In genomic region chr5:89301572-89302025, GRCh38 we compare ENCODE assay signal across 12 cellular contexts.
A peak's percentile ranks its signal among the peaks of the same experiment; 100 is the strongest.
DNase-seq lines count a peak whose midpoint lies in the region; ATAC-seq lines count a peak whose summit lies in the region.
"Had no signal": no experiment of that assay in that cellular context is flagged by ENCODE, and none has a peak within 500 bp of the region (broad histone marks: within the 10 kb centered on the region; RNA-seq: fewer than 3 reads in every experiment).

No MANE protein-coding gene starts in this region.

- no peaks in the 10 kb centered on the region for H3K27me3 Mint-ChIP-seq in activated CD4-positive, alpha-beta T cell treated with anti-CD3 and anti-CD28 coated beads, Interleukin-2, amount 10 ng/mL, durations not matched to agents 7 days and 5 days
- H3K27me3 Mint-ChIP-seq: naive thymus-derived CD4-positive, alpha-beta T cell had no signal

- H3K4me1 Mint-ChIP-seq in activated CD4-positive, alpha-beta T cell treated with anti-CD3 and anti-CD28 coated beads, Interleukin-2, amount 10 ng/mL, durations not matched to agents 7 days and 5 days, result no peaks in the 10 kb centered on the region
- H3K4me1 Mint-ChIP-seq: naive thymus-derived CD4-positive, alpha-beta T cell had no signal

- no peaks in the 10 kb centered on the region for H3K36me3 ChIP-seq in effector memory CD4-positive, alpha-beta T cell (ENCODE audit: control insufficient read depth, insufficient read depth, low read length)
- H3K36me3 ChIP-seq: SJCRH30 had no signal

- H3K4me1 ChIP-seq in effector memory CD4-positive, alpha-beta T cell (ENCODE audit: control insufficient read depth, insufficient read depth, low read length, poor library complexity, severe bottlenecking), result no peaks in the 10 kb centered on the region
- H3K4me1 ChIP-seq: SJCRH30 had no signal

- no peaks in the 10 kb centered on the region for H3K36me3 Mint-ChIP-seq in activated CD4-positive, alpha-beta T cell treated with anti-CD3 and anti-CD28 coated beads, Interleukin-2, amount 10 ng/mL, durations not matched to agents 7 days and 5 days (ENCODE audit: low read depth)
- H3K36me3 Mint-ChIP-seq: naive thymus-derived CD4-positive, alpha-beta T cell had no signal

- CTCF ChIA-PET in activated CD4-positive, alpha-beta T cell treated with anti-CD3 and anti-CD28 coated beads, Interleukin-2, amount 10 ng/mL, durations not matched to agents 7 days and 5 days (lab: Charles Lee), result no interaction called here

- ATAC-seq in GM18861 (IDR thresholded peaks at IDR 0.05; ENCODE audit: unreplicated experiment) (peak; percentile 65), GM21576 (IDR thresholded peaks at IDR 0.05; ENCODE audit: unreplicated experiment) (peak; percentile 88), HG03108 (IDR thresholded peaks at IDR 0.05; ENCODE audit: unreplicated experiment) (peak; percentile 79)
- ATAC-seq: naive thymus-derived CD4-positive, alpha-beta T cell had no signal

- POLR2A ChIA-PET in activated CD4-positive, alpha-beta T cell treated with anti-CD3 and anti-CD28 coated beads, Interleukin-2, amount 10 ng/mL, durations not matched to agents 7 days and 5 days (lab: Charles Lee), result no interaction called here

- H3K4me3 Mint-ChIP-seq in activated CD4-positive, alpha-beta T cell treated with anti-CD3 and anti-CD28 coated beads, Interleukin-2, amount 10 ng/mL, durations not matched to agents 7 days and 5 days, result no peak overlapping the region
- H3K4me3 Mint-ChIP-seq: naive thymus-derived CD4-positive, alpha-beta T cell had no signal

- no peaks in the 10 kb centered on the region for H3K9me3 Mint-ChIP-seq in activated CD4-positive, alpha-beta T cell treated with anti-CD3 and anti-CD28 coated beads, Interleukin-2, amount 10 ng/mL, durations not matched to agents 7 days and 5 days

- no peaks in the 10 kb centered on the region for H3K9me3 ChIP-seq in effector memory CD4-positive, alpha-beta T cell (ENCODE audit: control insufficient read depth, low read length)
- H3K9me3 ChIP-seq: SJCRH30 had no signal

- DNase-seq in medulla oblongata (ENCODE audit: extremely low spot score) (peak; percentile 52), DMS 273 treated with DMSO at 0.1 percent for 48 hours (lab: John Stamatoyannopoulos, UW) (no peak), cerebellar cortex (ENCODE audit: low spot score) (no peak)
- no peak for DNase-seq in activated CD4-positive, alpha-beta T cell treated with anti-CD3 and anti-CD28 coated beads, Interleukin-2, amount 10 ng/mL, durations not matched to agents 7 days and 5 days
- no peak for DNase-seq in effector memory CD4-positive, alpha-beta T cell
- DNase-seq: activated CD4-positive, alpha-beta T cell treated with anti-CD3 and anti-CD28 coated beads, Interleukin-2, amount 50 U/mL, for 48 hours; naive thymus-derived CD4-positive, alpha-beta T cell; NCI-H2171; SJCRH30 had no signal

- no peak overlapping the region for H3K27ac ChIP-seq in effector memory CD4-positive, alpha-beta T cell (ENCODE audit: insufficient read depth, low read length, poor library complexity, severe bottlenecking)
- H3K27ac ChIP-seq: SJCRH30 had no signal

- no peak overlapping the region for H3K4me3 ChIP-seq in effector memory CD4-positive, alpha-beta T cell (ENCODE audit: insufficient read depth, low read depth, low read length, poor library complexity, severe bottlenecking)
- H3K4me3 ChIP-seq: SJCRH30 had no signal

- no peak overlapping the region for H3K27ac Mint-ChIP-seq in activated CD4-positive, alpha-beta T cell treated with anti-CD3 and anti-CD28 coated beads, Interleukin-2, amount 10 ng/mL, durations not matched to agents 7 days and 5 days
- H3K27ac Mint-ChIP-seq: naive thymus-derived CD4-positive, alpha-beta T cell had no signal

- no peaks in the 10 kb centered on the region for H3K27me3 ChIP-seq in effector memory CD4-positive, alpha-beta T cell (replicated peaks; ENCODE audit: control insufficient read depth, insufficient read depth, low read length, poor library complexity, severe bottlenecking)
- H3K27me3 ChIP-seq: SJCRH30 had no signal
